ENCODE assay signal across 8 cellular contexts in genomic region chr20:62795023-62795761, GRCh38. TPM values are rescaled to one million over a fixed set of nuclear protein-coding genes. Genes with fewer than 3 reads are reported as not detected.
A peak's percentile ranks its signal among the peaks of the same experiment; 100 is the strongest.
DNase-seq lines count a peak whose midpoint lies in the region; ATAC-seq and TF ChIP-seq lines count a peak whose summit lies in the region.

No MANE protein-coding gene starts in this region.

- H4K20me1 ChIP-seq in OCI-LY3 (ENCODE audit: insufficient read depth, low read length) (peaks cover 8% of the 10 kb centered on the region; the same call in 1 of the 2 replicates), neural cell (ENCODE audit: insufficient read depth) (no peaks in the 10 kb centered on the region)

- H3K4me2 ChIP-seq in OCI-LY3 (ENCODE audit: low read length) (peak overlapping the region; percentile 99), neural cell (ENCODE audit: low read length) (peak overlapping the region; percentile 56)

- H3K36me3 ChIP-seq in BE2C = peaks cover 22% of the 10 kb centered on the region
- peaks cover 27% of the 10 kb centered on the region for H3K36me3 ChIP-seq in OCI-LY3 (replicated peaks; ENCODE audit: low read depth, low read length)
- H3K36me3 ChIP-seq in esophagus muscularis mucosa = peaks cover 14 to 27% (median 24%) of the 10 kb centered on the region in 4 donors
- H3K36me3 ChIP-seq in neural cell (ENCODE audit: insufficient read depth, low read length) = no peaks in the 10 kb centered on the region
- no peaks in the 10 kb centered on the region for H3K36me3 ChIP-seq in testis (ENCODE audit: low read depth, missing control alignments)

- H3K27me3 ChIP-seq in BE2C (no peaks in the 10 kb centered on the region), OCI-LY3 (ENCODE audit: low read depth, low read length) (peaks cover 18% of the 10 kb centered on the region), esophagus muscularis mucosa (no peaks in the 10 kb centered on the region), neural cell (ENCODE audit: insufficient read depth, low read depth, low read length) (no peaks in the 10 kb centered on the region), testis (no peaks in the 10 kb centered on the region)

- H3K9ac ChIP-seq in OCI-LY3 (ENCODE audit: low read length) (peak overlapping the region; percentile 97), neural cell (ENCODE audit: low read length) (peak overlapping the region; percentile 60)

- H3K9me3 ChIP-seq in BE2C = no peaks in the 10 kb centered on the region
- H3K9me3 ChIP-seq in OCI-LY3 (ENCODE audit: insufficient read depth, low read length) = no peaks in the 10 kb centered on the region
- no peaks in the 10 kb centered on the region for H3K9me3 ChIP-seq in esophagus muscularis mucosa
- H3K9me3 ChIP-seq in neural cell (ENCODE audit: low read length) = no peaks in the 10 kb centered on the region
- no peaks in the 10 kb centered on the region for H3K9me3 ChIP-seq in testis

- intact Hi-C loops in esophagus muscularis mucosa (cut with DNase I) (no loop called here), testis (cut with DNase I; ENCODE audit: low total_unique reads) (no loop called here)

- H3K9me2 ChIP-seq in neural cell (ENCODE audit: insufficient read depth, low read length) = no peaks in the 10 kb centered on the region

- H3K9me3 Mint-ChIP-seq in activated T-cell treated with anti-CD3 and anti-CD28 coated beads, Interleukin-2, amount 50 U/mL, for 4 hours = no peaks in the 10 kb centered on the region

- no peak for TF ChIP-seq POLR2A in esophagus muscularis mucosa (IDR thresholded peaks at IDR 0.05; ENCODE audit: low read depth)
- TF ChIP-seq POLR2A in testis (IDR thresholded peaks at IDR 0.05) = no peak

- DNase-seq in BE2C = peak; percentile 90
- DNase-seq in HFF-Myc (ENCODE audit: extremely low read depth, low read depth) = no peak
- peak; percentile 55 for DNase-seq in activated T-cell treated with anti-CD3 and anti-CD28 coated beads, Interleukin-2, amount 50 U/mL, for 4 hours
- DNase-seq in esophagus muscularis mucosa (ENCODE audit: extremely low spot score) = no peak
- peak; percentile 63 for DNase-seq in testis

- peaks cover 41% of the 10 kb centered on the region for H3K4me1 Mint-ChIP-seq in activated T-cell treated with anti-CD3 and anti-CD28 coated beads, Interleukin-2, amount 50 U/mL, for 4 hours (ENCODE audit: low read depth)

- TF ChIP-seq RAD21 in neural cell (conservative IDR thresholded peaks at IDR 0.05) = peak; percentile 25

- TF ChIP-seq EP300 in esophagus muscularis mucosa (IDR thresholded peaks at IDR 0.05) (no peak), neural cell (conservative IDR thresholded peaks at IDR 0.05; ENCODE audit: poor library complexity, severe bottlenecking) (peak; percentile 18)

- peaks cover 14% of the 10 kb centered on the region for H3K36me3 Mint-ChIP-seq in activated T-cell treated with anti-CD3 and anti-CD28 coated beads, Interleukin-2, amount 50 U/mL, for 4 hours (ENCODE audit: insufficient read depth)

- H3K4me3 Mint-ChIP-seq in activated T-cell treated with anti-CD3 and anti-CD28 coated beads, Interleukin-2, amount 50 U/mL, for 4 hours = peak overlapping the region; percentile 82

- H3K4me3 ChIP-seq in BE2C (ENCODE audit: low read depth, low read length) = peak overlapping the region; percentile 61
- H3K4me3 ChIP-seq in HFF-Myc (replicated peaks; ENCODE audit: low read depth, low read length) = peak overlapping the region; percentile 55
- peak overlapping the region; percentile 91 for H3K4me3 ChIP-seq in OCI-LY3 (ENCODE audit: low read length)
- H3K4me3 ChIP-seq in esophagus muscularis mucosa = peak overlapping the region; percentile 72 to 98 (median 82)
- peak overlapping the region; percentile 72 for H3K4me3 ChIP-seq in neural cell (ENCODE audit: low read length)
- peak overlapping the region; percentile 69 to 84 for H3K4me3 ChIP-seq in testis

- H3K27ac ChIP-seq in OCI-LY3 (ENCODE audit: low read length) = peak overlapping the region; percentile 92
- peak overlapping the region; percentile 89 to 97 (median 93) for H3K27ac ChIP-seq in esophagus muscularis mucosa (replicated peaks in 1 of 4)
- peak overlapping the region; percentile 44 for H3K27ac ChIP-seq in neural cell (ENCODE audit: low read length)
- H3K27ac ChIP-seq in testis = peak overlapping the region; percentile 88 to 91

- peaks cover 8% of the 10 kb centered on the region for H3K79me2 ChIP-seq in OCI-LY3 (ENCODE audit: low read length)
- peaks cover 3% of the 10 kb centered on the region for H3K79me2 ChIP-seq in neural cell (replicated peaks; ENCODE audit: insufficient read depth, low read length)

- H3K4me1 ChIP-seq in BE2C (0 out of 2 replicates have a peak, but pooled peaks cover 3% of the 10 kb centered on the region), OCI-LY3 (ENCODE audit: low read length) (peaks cover 23% of the 10 kb centered on the region), esophagus muscularis mucosa (peaks cover 13 to 53% (median 42%) of the 10 kb centered on the region in 4 donors), testis (peaks cover 16% of the 10 kb centered on the region)

- H3K27me3 Mint-ChIP-seq in activated T-cell treated with anti-CD3 and anti-CD28 coated beads, Interleukin-2, amount 50 U/mL, for 4 hours (ENCODE audit: low read depth) = no peaks in the 10 kb centered on the region

- H2AFZ ChIP-seq in OCI-LY3 (ENCODE audit: low read depth, low read length) (peak overlapping the region; percentile 80), neural cell (ENCODE audit: low read depth, low read length) (no peak overlapping the region)

- H3F3A ChIP-seq in neural cell (ENCODE audit: insufficient read depth, low read length, poor library complexity, severe bottlenecking) = no peaks in the 10 kb centered on the region

- WGBS in esophagus muscularis mucosa = 0% methylated on average over 29 of the region's 68 CpGs
- 0 to 1% methylated on average over 42 to 66 of the region's 68 CpGs for WGBS in testis, 2 donors

- TF ChIP-seq CTCF in BE2C (IDR thresholded peaks at IDR 0.05; ENCODE audit: low read depth, low read length) (no peak), HFF-Myc (IDR thresholded peaks at IDR 0.05; ENCODE audit: low read depth, low read length, missing control alignments) (no peak), OCI-LY3 (IDR thresholded peaks at IDR 0.05; ENCODE audit: low read depth, low read length) (no peak), esophagus muscularis mucosa (IDR thresholded peaks at IDR 0.05) (peak in 1 of 3 experiments; percentile 2), neural cell (IDR thresholded peaks at IDR 0.05; ENCODE audit: poor library complexity, severe bottlenecking) (no peak), testis (IDR thresholded peaks at IDR 0.05) (no peak)

- ATAC-seq in activated T-cell treated with anti-CD3 and anti-CD28 coated beads, Interleukin-2, amount 50 U/mL, for 4 hours = peak; percentile 19 to 28
- no peak for ATAC-seq in HG02884 (IDR thresholded peaks at IDR 0.05; ENCODE audit: unreplicated experiment)

TF ChIP-seq in neural cell, 6 proteins besides CTCF, POLR2A, EP300 and RAD21 (continues in another document):
- peak; percentile 32 for TF ChIP-seq TAF1 (IDR thresholded peaks at IDR 0.05; ENCODE audit: low read depth)
- no peak for TF ChIP-seq EZH2 (IDR thresholded peaks at IDR 0.05; ENCODE audit: borderline replicate concordance, insufficient read depth, low read length, poor library complexity, severe bottlenecking)
- TF ChIP-seq SMC3 (conservative IDR thresholded peaks at IDR 0.05; ENCODE audit: poor library complexity) = no peak

RNA-seq across cellular contexts. Expression of gene MRGBP, which starts 1.1 kb away (rescaled TPM):
- polyA plus RNA-seq in BE2C (2012; ENCODE audit: insufficient read depth, insufficient read length, low read depth) = 28.1 TPM
- 10 to 100 TPM; 14.5 to 18.3 (median 18.1) TPM for total RNA-seq in activated T-cell treated with anti-CD3 and anti-CD28 coated beads, Interleukin-2, amount 50 U/mL, for 4 hours
- 10 to 100 TPM in 2 of 4 donors, 1 to 10 TPM in 2; 7.6 to 16.7 (median 10.3) TPM for total RNA-seq in esophagus muscularis mucosa
- 20.1 and 24.1 TPM in 2 replicates for polyA plus RNA-seq in neural cell
- 23.3 and 24.1 TPM in 2 replicates for polyA minus RNA-seq in neural cell
- total RNA-seq in testis = 10 to 100 TPM; 52.5 to 56.7 TPM
- 98.3 TPM for polyA plus RNA-seq in testis (ENCODE audit: insufficient read depth, low read depth, low replicate concordance)

RNA-seq across cellular contexts. Expression of gene OGFR, which starts 9.4 kb away (rescaled TPM):
- 138 TPM for polyA plus RNA-seq in BE2C (2012; ENCODE audit: insufficient read depth, insufficient read length, low read depth)
- total RNA-seq in activated T-cell treated with anti-CD3 and anti-CD28 coated beads, Interleukin-2, amount 50 U/mL, for 4 hours = 10 to 100 TPM; 45.8 to 57.9 (median 53.9) TPM
- total RNA-seq in esophagus muscularis mucosa (10 to 100 TPM; 46.1 to 84.5 (median 62.7) TPM), testis (10 to 100 TPM; 46.6 to 57.0 TPM)
- polyA plus RNA-seq in neural cell (15.6 and 23.3 TPM in 2 replicates), testis (ENCODE audit: insufficient read depth, low read depth, low replicate concordance) (23.7 TPM)
- 22.3 and 26.5 TPM in 2 replicates for polyA minus RNA-seq in neural cell

RNA-seq across cellular contexts. Expression of gene COL9A3, which starts 21.7 kb away (rescaled TPM):
- polyA plus RNA-seq in BE2C (2012; ENCODE audit: insufficient read depth, insufficient read length, low read depth) = 5.9 TPM
- total RNA-seq in activated T-cell treated with anti-CD3 and anti-CD28 coated beads, Interleukin-2, amount 50 U/mL, for 4 hours = under 1 TPM; 0.10 to 0.33 (median 0.21) TPM
- total RNA-seq in esophagus muscularis mucosa = 10 to 100 TPM; 13.4 to 22.9 (median 18.4) TPM
- 1.0 and 3.1 TPM in 2 replicates for polyA plus RNA-seq in neural cell
- polyA minus RNA-seq in neural cell = 0.58 TPM in 1 of 2 replicates, not detected in the other
- 10 to 100 TPM; 19.1 to 50.6 TPM for total RNA-seq in testis
- 21.3 TPM for polyA plus RNA-seq in testis (ENCODE audit: insufficient read depth, low read depth, low replicate concordance)

Comparison
In these comparisons a context has a peak if more than half of its experiments do, and no peak if none do; other contexts are left out.
1. DNase-seq: peak in BE2C (single experiment), activated T-cell treated with anti-CD3 and anti-CD28 coated beads, Interleukin-2, amount 50 U/mL, for 4 hours (single experiment) and testis (single experiment); none in HFF-Myc (single experiment) and esophagus muscularis mucosa (single experiment).
2. RNA of gene COL9A3, which starts 21.7 kb away (total RNA-seq): 19.1 to 50.6 TPM in testis and 13.4 to 22.9 TPM in esophagus muscularis mucosa; 0.10 to 0.33 TPM in activated T-cell treated with anti-CD3 and anti-CD28 coated beads, Interleukin-2, amount 50 U/mL, for 4 hours; every median in the first group is over 10 times any median in the second.
3. Peak in every context shown above with its lines, with median percentiles within 50 percentile points of each other: H3K4me3 ChIP-seq and H3K27ac ChIP-seq.